In the genomic region with DNA sequence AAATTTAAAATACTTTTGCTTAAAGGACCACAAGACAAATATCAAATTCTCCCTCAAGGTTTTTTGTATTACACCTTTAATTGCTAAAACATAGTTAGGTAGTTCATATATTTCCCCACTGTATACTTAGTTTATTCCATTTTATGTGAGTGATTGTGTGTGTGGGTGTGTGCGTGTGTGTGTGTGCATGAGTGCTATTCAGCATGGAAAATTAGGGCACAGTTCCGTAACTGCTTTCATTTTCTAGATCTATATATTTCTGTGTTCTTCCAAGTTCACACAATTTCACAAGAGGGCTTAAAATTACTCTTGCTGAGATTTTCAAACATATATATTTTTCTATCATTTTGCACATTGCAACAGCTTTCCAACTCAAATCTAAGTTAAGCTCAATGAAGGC, we compare ENCODE assay signal across 1 cellular context.
TF ChIP-seq lines count a peak whose summit lies in the region.

No MANE protein-coding gene starts in this region.

TF ChIP-seq in WTC11, 78 proteins besides CTCF, POLR2A, EP300 and RAD21 (continued from another document):
- TF ChIP-seq, protein P1, sequence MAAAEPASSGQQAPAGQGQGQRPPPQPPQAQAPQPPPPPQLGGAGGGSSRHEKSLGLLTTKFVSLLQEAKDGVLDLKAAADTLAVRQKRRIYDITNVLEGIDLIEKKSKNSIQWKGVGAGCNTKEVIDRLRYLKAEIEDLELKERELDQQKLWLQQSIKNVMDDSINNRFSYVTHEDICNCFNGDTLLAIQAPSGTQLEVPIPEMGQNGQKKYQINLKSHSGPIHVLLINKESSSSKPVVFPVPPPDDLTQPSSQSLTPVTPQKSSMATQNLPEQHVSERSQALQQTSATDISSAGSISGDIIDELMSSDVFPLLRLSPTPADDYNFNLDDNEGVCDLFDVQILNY (CRISPR knock-in tag; IDR thresholded peaks at IDR 0.05) = no peak
- TF ChIP-seq, protein P2, sequence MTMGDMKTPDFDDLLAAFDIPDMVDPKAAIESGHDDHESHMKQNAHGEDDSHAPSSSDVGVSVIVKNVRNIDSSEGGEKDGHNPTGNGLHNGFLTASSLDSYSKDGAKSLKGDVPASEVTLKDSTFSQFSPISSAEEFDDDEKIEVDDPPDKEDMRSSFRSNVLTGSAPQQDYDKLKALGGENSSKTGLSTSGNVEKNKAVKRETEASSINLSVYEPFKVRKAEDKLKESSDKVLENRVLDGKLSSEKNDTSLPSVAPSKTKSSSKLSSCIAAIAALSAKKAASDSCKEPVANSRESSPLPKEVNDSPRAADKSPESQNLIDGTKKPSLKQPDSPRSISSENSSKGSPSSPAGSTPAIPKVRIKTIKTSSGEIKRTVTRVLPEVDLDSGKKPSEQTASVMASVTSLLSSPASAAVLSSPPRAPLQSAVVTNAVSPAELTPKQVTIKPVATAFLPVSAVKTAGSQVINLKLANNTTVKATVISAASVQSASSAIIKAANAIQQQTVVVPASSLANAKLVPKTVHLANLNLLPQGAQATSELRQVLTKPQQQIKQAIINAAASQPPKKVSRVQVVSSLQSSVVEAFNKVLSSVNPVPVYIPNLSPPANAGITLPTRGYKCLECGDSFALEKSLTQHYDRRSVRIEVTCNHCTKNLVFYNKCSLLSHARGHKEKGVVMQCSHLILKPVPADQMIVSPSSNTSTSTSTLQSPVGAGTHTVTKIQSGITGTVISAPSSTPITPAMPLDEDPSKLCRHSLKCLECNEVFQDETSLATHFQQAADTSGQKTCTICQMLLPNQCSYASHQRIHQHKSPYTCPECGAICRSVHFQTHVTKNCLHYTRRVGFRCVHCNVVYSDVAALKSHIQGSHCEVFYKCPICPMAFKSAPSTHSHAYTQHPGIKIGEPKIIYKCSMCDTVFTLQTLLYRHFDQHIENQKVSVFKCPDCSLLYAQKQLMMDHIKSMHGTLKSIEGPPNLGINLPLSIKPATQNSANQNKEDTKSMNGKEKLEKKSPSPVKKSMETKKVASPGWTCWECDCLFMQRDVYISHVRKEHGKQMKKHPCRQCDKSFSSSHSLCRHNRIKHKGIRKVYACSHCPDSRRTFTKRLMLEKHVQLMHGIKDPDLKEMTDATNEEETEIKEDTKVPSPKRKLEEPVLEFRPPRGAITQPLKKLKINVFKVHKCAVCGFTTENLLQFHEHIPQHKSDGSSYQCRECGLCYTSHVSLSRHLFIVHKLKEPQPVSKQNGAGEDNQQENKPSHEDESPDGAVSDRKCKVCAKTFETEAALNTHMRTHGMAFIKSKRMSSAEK (CRISPR knock-in tag; IDR thresholded peaks at IDR 0.05; ENCODE audit: borderline replicate concordance) = no peak
- TF ChIP-seq NFE2L1 (CRISPR knock-in tag; IDR thresholded peaks at IDR 0.05) = no peak
- TF ChIP-seq, protein P3, sequence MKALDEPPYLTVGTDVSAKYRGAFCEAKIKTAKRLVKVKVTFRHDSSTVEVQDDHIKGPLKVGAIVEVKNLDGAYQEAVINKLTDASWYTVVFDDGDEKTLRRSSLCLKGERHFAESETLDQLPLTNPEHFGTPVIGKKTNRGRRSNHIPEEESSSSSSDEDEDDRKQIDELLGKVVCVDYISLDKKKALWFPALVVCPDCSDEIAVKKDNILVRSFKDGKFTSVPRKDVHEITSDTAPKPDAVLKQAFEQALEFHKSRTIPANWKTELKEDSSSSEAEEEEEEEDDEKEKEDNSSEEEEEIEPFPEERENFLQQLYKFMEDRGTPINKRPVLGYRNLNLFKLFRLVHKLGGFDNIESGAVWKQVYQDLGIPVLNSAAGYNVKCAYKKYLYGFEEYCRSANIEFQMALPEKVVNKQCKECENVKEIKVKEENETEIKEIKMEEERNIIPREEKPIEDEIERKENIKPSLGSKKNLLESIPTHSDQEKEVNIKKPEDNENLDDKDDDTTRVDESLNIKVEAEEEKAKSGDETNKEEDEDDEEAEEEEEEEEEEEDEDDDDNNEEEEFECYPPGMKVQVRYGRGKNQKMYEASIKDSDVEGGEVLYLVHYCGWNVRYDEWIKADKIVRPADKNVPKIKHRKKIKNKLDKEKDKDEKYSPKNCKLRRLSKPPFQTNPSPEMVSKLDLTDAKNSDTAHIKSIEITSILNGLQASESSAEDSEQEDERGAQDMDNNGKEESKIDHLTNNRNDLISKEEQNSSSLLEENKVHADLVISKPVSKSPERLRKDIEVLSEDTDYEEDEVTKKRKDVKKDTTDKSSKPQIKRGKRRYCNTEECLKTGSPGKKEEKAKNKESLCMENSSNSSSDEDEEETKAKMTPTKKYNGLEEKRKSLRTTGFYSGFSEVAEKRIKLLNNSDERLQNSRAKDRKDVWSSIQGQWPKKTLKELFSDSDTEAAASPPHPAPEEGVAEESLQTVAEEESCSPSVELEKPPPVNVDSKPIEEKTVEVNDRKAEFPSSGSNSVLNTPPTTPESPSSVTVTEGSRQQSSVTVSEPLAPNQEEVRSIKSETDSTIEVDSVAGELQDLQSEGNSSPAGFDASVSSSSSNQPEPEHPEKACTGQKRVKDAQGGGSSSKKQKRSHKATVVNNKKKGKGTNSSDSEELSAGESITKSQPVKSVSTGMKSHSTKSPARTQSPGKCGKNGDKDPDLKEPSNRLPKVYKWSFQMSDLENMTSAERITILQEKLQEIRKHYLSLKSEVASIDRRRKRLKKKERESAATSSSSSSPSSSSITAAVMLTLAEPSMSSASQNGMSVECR (CRISPR knock-in tag; IDR thresholded peaks at IDR 0.05; ENCODE audit: borderline replicate concordance) = no peak
- TF ChIP-seq, protein P4, sequence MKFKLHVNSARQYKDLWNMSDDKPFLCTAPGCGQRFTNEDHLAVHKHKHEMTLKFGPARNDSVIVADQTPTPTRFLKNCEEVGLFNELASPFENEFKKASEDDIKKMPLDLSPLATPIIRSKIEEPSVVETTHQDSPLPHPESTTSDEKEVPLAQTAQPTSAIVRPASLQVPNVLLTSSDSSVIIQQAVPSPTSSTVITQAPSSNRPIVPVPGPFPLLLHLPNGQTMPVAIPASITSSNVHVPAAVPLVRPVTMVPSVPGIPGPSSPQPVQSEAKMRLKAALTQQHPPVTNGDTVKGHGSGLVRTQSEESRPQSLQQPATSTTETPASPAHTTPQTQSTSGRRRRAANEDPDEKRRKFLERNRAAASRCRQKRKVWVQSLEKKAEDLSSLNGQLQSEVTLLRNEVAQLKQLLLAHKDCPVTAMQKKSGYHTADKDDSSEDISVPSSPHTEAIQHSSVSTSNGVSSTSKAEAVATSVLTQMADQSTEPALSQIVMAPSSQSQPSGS (CRISPR knock-in tag; IDR thresholded peaks at IDR 0.05; ENCODE audit: borderline replicate concordance, low read depth) = no peak
